ENCODE assay signal across 11 cellular contexts in genomic region chr12:101859664-101860607, GRCh38. TPM values are rescaled to one million over a fixed set of nuclear protein-coding genes. Genes with fewer than 3 reads are reported as not detected.
DNase-seq lines count a peak whose midpoint lies in the region; ATAC-seq and TF ChIP-seq lines count a peak whose summit lies in the region.
"Had no signal": no experiment of that assay in that cellular context is flagged by ENCODE, and none has a peak within 500 bp of the region (broad histone marks: within the 10 kb centered on the region; RNA-seq: fewer than 3 reads in every experiment).

No MANE protein-coding gene starts in this region.

- ATAC-seq in GM19351 (IDR thresholded peaks at IDR 0.05; ENCODE audit: unreplicated experiment) (peak; percentile 47), HG03064 (IDR thresholded peaks at IDR 0.05; ENCODE audit: low read depth, unreplicated experiment) (peak; percentile 50)
- ATAC-seq: HCT116 had no signal

- no peak overlapping the region for H3K27ac ChIP-seq in testis
- H3K27ac ChIP-seq: adrenal gland had no signal

- H3K27me3 ChIP-seq in GM06990 (replicated peaks; ENCODE audit: control insufficient read depth, insufficient read depth, low read length) (no peaks in the 10 kb centered on the region), testis (no peaks in the 10 kb centered on the region)
- H3K27me3 ChIP-seq: adrenal gland had no signal

- DNase-seq in GM06990 (ENCODE audit: extremely low read depth, insufficient read length) (peak; percentile 63), cardiac fibroblast (ENCODE audit: low read depth in 2 of 2) (peak; percentile 16 to 85), retina (no peak), HK-2 (ENCODE audit: unreplicated experiment) (no peak), testis (no peak)
- DNase-seq in stimulated activated CD4-positive, alpha-beta T cell treated with anti-CD3 and anti-CD28 coated beads, Interleukin-4, amount 100 ng/mL, for 4 hours, result no peak
- DNase-seq: adrenal gland, NCI-H187 had no signal

- TF ChIP-seq POLR2A in testis (IDR thresholded peaks at IDR 0.05), result no peak

- no peaks in the 10 kb centered on the region for H3K9me3 ChIP-seq in testis
- H3K9me3 ChIP-seq: adrenal gland had no signal

- intact Hi-C loops in testis (cut with DNase I; ENCODE audit: low total_unique reads), result no loop called here

- no peaks in the 10 kb centered on the region for H3K4me1 ChIP-seq in testis

- H3K4me3 ChIP-seq in GM06990 (replicated peaks; ENCODE audit: low read depth, low read length) (no peak overlapping the region), cardiac fibroblast (replicated peaks in 1 of 2; ENCODE audit: low read depth in 2 of 2, low read length in 2 of 2) (no peak overlapping the region), testis (no peak overlapping the region)
- H3K4me3 ChIP-seq: adrenal gland had no signal

- H3K36me3 ChIP-seq in GM06990 (ENCODE audit: control insufficient read depth, insufficient read depth, low read length) (no peaks in the 10 kb centered on the region), testis (ENCODE audit: low read depth, missing control alignments) (no peaks in the 10 kb centered on the region)
- H3K36me3 ChIP-seq: adrenal gland had no signal

- TF ChIP-seq CTCF in GM06990 (IDR thresholded peaks at IDR 0.05; ENCODE audit: insufficient read depth, low read length, poor library complexity, severe bottlenecking), result no peak
- no peak for TF ChIP-seq CTCF in cardiac fibroblast (IDR thresholded peaks at IDR 0.05; ENCODE audit: low read depth, low read length)
- TF ChIP-seq CTCF in testis (IDR thresholded peaks at IDR 0.05), result no peak

RNA-seq across cellular contexts. Expression of gene DRAM1, which starts 17.4 kb away (rescaled TPM):
- 1 to 10 TPM; 4.4 to 4.5 TPM for total RNA-seq in testis
- polyA plus RNA-seq in testis (ENCODE audit: insufficient read depth, low read depth, low replicate concordance), result 13.1 TPM

RNA-seq across cellular contexts. Expression of gene GNPTAB, which starts 29.2 kb away (rescaled TPM):
- total RNA-seq in testis, result 10 to 100 TPM; 39.6 to 41.3 TPM
- 19.1 TPM for polyA plus RNA-seq in testis (ENCODE audit: insufficient read depth, low read depth, low replicate concordance)

Comparison
In these comparisons a context has a peak if more than half of its experiments do, and no peak if none do; other contexts are left out.
1. DNase-seq: peak in GM06990 (single experiment) and cardiac fibroblast (2 of 2); none in retina (single experiment), stimulated activated CD4-positive, alpha-beta T cell treated with anti-CD3 and anti-CD28 coated beads, Interleukin-4, amount 100 ng/mL, for 4 hours (0 of 2), HK-2 (single experiment) and testis (single experiment).